Comparison of ENCODE assay signal across 25 cellular contexts in genomic region chr2:170924969-170925368, GRCh38. TPM values are rescaled to one million over a fixed set of nuclear protein-coding genes. Genes with fewer than 3 reads are reported as not detected.
A peak's percentile ranks its signal among the peaks of the same experiment; 100 is the strongest.
DNase-seq lines count a peak whose midpoint lies in the region; ATAC-seq and FAIRE-seq lines count a peak whose summit lies in the region.
"Had no signal": no experiment of that assay in that cellular context is flagged by ENCODE, and none has a peak within 500 bp of the region (broad histone marks: within the 10 kb centered on the region; RNA-seq: fewer than 3 reads in every experiment).

No MANE protein-coding gene starts in this region.

- DNase-seq in activated CD4-positive, alpha-beta T cell treated with anti-CD3 and anti-CD28 coated beads for 36 hours: peak; percentile 12
- DNase-seq in activated CD4-positive, alpha-beta T cell treated with anti-CD3 and anti-CD28 coated beads, Interleukin-2, amount 10 ng/mL, durations not matched to agents 24 days and 14 days: no peak
- no peak for DNase-seq in activated naive CD8-positive, alpha-beta T cell treated with anti-CD3 and anti-CD28 coated beads, Interleukin-2, amount 50 U/mL, for 24 hours
- no peak for DNase-seq in activated naive CD8-positive, alpha-beta T cell treated with anti-CD3 and anti-CD28 coated beads for 36 hours
- DNase-seq in myocyte (ENCODE audit: low read depth) (peak; percentile 4), RCC 7860 (ENCODE audit: low spot score) (no peak), mesenteric fat pad (ENCODE audit: low spot score) (no peak), NCI-H2196 treated with DMSO at 0.1 percent for 48 hours (lab: John Stamatoyannopoulos, UW; ENCODE audit: unreplicated experiment) (no peak)
- DNase-seq: AML-193; C1 segment of cervical spinal cord; CD8-positive, alpha-beta T cell; GDM1; Karpas-422; MV-4-11; NCI-H1105 treated with DMSO at 0.1 percent for 48 hours; NCI-H2029 treated with DMSO at 0.1 percent for 48 hours; NCI-H345; NCI-H524; NCI-H82; Peyer's patch had no signal

- no peak for ATAC-seq in activated CD4-positive, alpha-beta T cell treated with anti-CD3 and anti-CD28 coated beads for 36 hours
- ATAC-seq in activated naive CD8-positive, alpha-beta T cell treated with anti-CD3 and anti-CD28 coated beads, Interleukin-2, amount 50 U/mL, for 24 hours: peak; percentile 17
- ATAC-seq: CD8-positive, alpha-beta T cell; HCT116; Right ventricle myocardium inferior had no signal

- POLR2A ChIA-PET in activated CD4-positive, alpha-beta T cell treated with anti-CD3 and anti-CD28 coated beads for 36 hours (lab: Charles Lee): no interaction called here

- no peak overlapping the region for H3K4me3 Mint-ChIP-seq in activated CD4-positive, alpha-beta T cell treated with anti-CD3 and anti-CD28 coated beads for 36 hours
- no peak overlapping the region for H3K4me3 Mint-ChIP-seq in activated CD4-positive, alpha-beta T cell treated with anti-CD3 and anti-CD28 coated beads, Interleukin-2, amount 10 ng/mL, durations not matched to agents 24 days and 14 days
- no peak overlapping the region for H3K4me3 Mint-ChIP-seq in activated naive CD8-positive, alpha-beta T cell treated with anti-CD3 and anti-CD28 coated beads, Interleukin-2, amount 50 U/mL, for 24 hours
- no peak overlapping the region for H3K4me3 Mint-ChIP-seq in activated naive CD8-positive, alpha-beta T cell treated with anti-CD3 and anti-CD28 coated beads for 36 hours
- H3K4me3 Mint-ChIP-seq: CD8-positive, alpha-beta T cell; IgD-negative memory B cell had no signal

- H3K27me3 Mint-ChIP-seq in activated CD4-positive, alpha-beta T cell treated with anti-CD3 and anti-CD28 coated beads for 36 hours: no peaks in the 10 kb centered on the region
- no peaks in the 10 kb centered on the region for H3K27me3 Mint-ChIP-seq in activated CD4-positive, alpha-beta T cell treated with anti-CD3 and anti-CD28 coated beads, Interleukin-2, amount 10 ng/mL, durations not matched to agents 24 days and 14 days
- H3K27me3 Mint-ChIP-seq in activated naive CD8-positive, alpha-beta T cell treated with anti-CD3 and anti-CD28 coated beads, Interleukin-2, amount 50 U/mL, for 24 hours: no peaks in the 10 kb centered on the region
- H3K27me3 Mint-ChIP-seq in activated naive CD8-positive, alpha-beta T cell treated with anti-CD3 and anti-CD28 coated beads for 36 hours: no peaks in the 10 kb centered on the region
- H3K27me3 Mint-ChIP-seq: IgD-negative memory B cell had no signal

- peaks cover 4% of the 10 kb centered on the region for H3K36me3 Mint-ChIP-seq in activated CD4-positive, alpha-beta T cell treated with anti-CD3 and anti-CD28 coated beads for 36 hours (ENCODE audit: low read depth)
- H3K36me3 Mint-ChIP-seq in activated CD4-positive, alpha-beta T cell treated with anti-CD3 and anti-CD28 coated beads, Interleukin-2, amount 10 ng/mL, durations not matched to agents 24 days and 14 days (ENCODE audit: low read depth): peaks cover 9% of the 10 kb centered on the region
- peaks cover 7% of the 10 kb centered on the region for H3K36me3 Mint-ChIP-seq in activated naive CD8-positive, alpha-beta T cell treated with anti-CD3 and anti-CD28 coated beads, Interleukin-2, amount 50 U/mL, for 24 hours (ENCODE audit: low read depth)
- peaks cover 7% of the 10 kb centered on the region for H3K36me3 Mint-ChIP-seq in activated naive CD8-positive, alpha-beta T cell treated with anti-CD3 and anti-CD28 coated beads for 36 hours
- H3K36me3 Mint-ChIP-seq: IgD-negative memory B cell had no signal

- H3K27ac Mint-ChIP-seq in activated CD4-positive, alpha-beta T cell treated with anti-CD3 and anti-CD28 coated beads for 36 hours: no peak overlapping the region
- no peak overlapping the region for H3K27ac Mint-ChIP-seq in activated CD4-positive, alpha-beta T cell treated with anti-CD3 and anti-CD28 coated beads, Interleukin-2, amount 10 ng/mL, durations not matched to agents 24 days and 14 days
- no peak overlapping the region for H3K27ac Mint-ChIP-seq in activated naive CD8-positive, alpha-beta T cell treated with anti-CD3 and anti-CD28 coated beads, Interleukin-2, amount 50 U/mL, for 24 hours
- H3K27ac Mint-ChIP-seq in activated naive CD8-positive, alpha-beta T cell treated with anti-CD3 and anti-CD28 coated beads for 36 hours: no peak overlapping the region
- H3K27ac Mint-ChIP-seq: CD8-positive, alpha-beta T cell; IgD-negative memory B cell had no signal

- peaks cover 8% of the 10 kb centered on the region for H3K4me1 Mint-ChIP-seq in activated CD4-positive, alpha-beta T cell treated with anti-CD3 and anti-CD28 coated beads for 36 hours
- H3K4me1 Mint-ChIP-seq in activated CD4-positive, alpha-beta T cell treated with anti-CD3 and anti-CD28 coated beads, Interleukin-2, amount 10 ng/mL, durations not matched to agents 24 days and 14 days: peaks cover 14% of the 10 kb centered on the region
- peaks cover 19% of the 10 kb centered on the region for H3K4me1 Mint-ChIP-seq in activated naive CD8-positive, alpha-beta T cell treated with anti-CD3 and anti-CD28 coated beads, Interleukin-2, amount 50 U/mL, for 24 hours
- H3K4me1 Mint-ChIP-seq in activated naive CD8-positive, alpha-beta T cell treated with anti-CD3 and anti-CD28 coated beads for 36 hours: peaks cover 13% of the 10 kb centered on the region

- CTCF ChIA-PET in activated CD4-positive, alpha-beta T cell treated with anti-CD3 and anti-CD28 coated beads for 36 hours (lab: Charles Lee): interaction anchor here (0.6 to 1.5 kb wide), 4 partner anchors 52 to 516 kb away, joined by 3 to 6 read pairs (median 4); no protein-coding TSS in a partner anchor

- peaks cover 3% of the 10 kb centered on the region for H3K9me3 Mint-ChIP-seq in activated CD4-positive, alpha-beta T cell treated with anti-CD3 and anti-CD28 coated beads for 36 hours (ENCODE audit: low read depth)
- H3K9me3 Mint-ChIP-seq in activated CD4-positive, alpha-beta T cell treated with anti-CD3 and anti-CD28 coated beads, Interleukin-2, amount 10 ng/mL, durations not matched to agents 24 days and 14 days: peaks cover 4% of the 10 kb centered on the region
- peaks cover 3% of the 10 kb centered on the region for H3K9me3 Mint-ChIP-seq in activated naive CD8-positive, alpha-beta T cell treated with anti-CD3 and anti-CD28 coated beads, Interleukin-2, amount 50 U/mL, for 24 hours
- peaks cover 6% of the 10 kb centered on the region for H3K9me3 Mint-ChIP-seq in activated naive CD8-positive, alpha-beta T cell treated with anti-CD3 and anti-CD28 coated beads for 36 hours
- H3K9me3 Mint-ChIP-seq: CD8-positive, alpha-beta T cell had no signal

- no peak for FAIRE-seq in RCC 7860 (lab: Jason Lieb, UNC)
- FAIRE-seq: GM19239, H1 had no signal

- intact Hi-C loops in activated CD4-positive, alpha-beta T cell treated with anti-CD3 and anti-CD28 coated beads for 36 hours (cut with DNase I, micrococcal nuclease): loop anchor here (5.0 to 10.0 kb wide), 4 partner anchors 153 to 1502 kb away; partner anchors contain the start of genes DLX2 (in 1 of the 2), ERICH2 (in 1 of the 2), ITGA6 (in 1 of the 2) and METTL5 (in 1 of the 2)
- intact Hi-C loops in activated CD4-positive, alpha-beta T cell treated with anti-CD3 and anti-CD28 coated beads, Interleukin-2, amount 10 ng/mL, durations not matched to agents 24 days and 14 days (cut with micrococcal nuclease): loop anchor here (5.0 to 10.0 kb wide), 4 partner anchors 48 to 1510 kb away; partner anchors contain the start of gene DYNC1I2

RNA-seq across cellular contexts. Expression of gene GORASP2, which starts 4.1 kb away (rescaled TPM):
- 10 to 100 TPM; 66.5 to 69.8 TPM for total RNA-seq in activated CD4-positive, alpha-beta T cell treated with anti-CD3 and anti-CD28 coated beads for 36 hours
- total RNA-seq in activated CD4-positive, alpha-beta T cell treated with anti-CD3 and anti-CD28 coated beads, Interleukin-2, amount 10 ng/mL, durations not matched to agents 24 days and 14 days: 93.0 and 96.7 TPM in 2 replicates
- total RNA-seq in activated naive CD8-positive, alpha-beta T cell treated with anti-CD3 and anti-CD28 coated beads for 36 hours: 10 to 100 TPM; 84.5 to 95.0 TPM
- total RNA-seq in myocyte (85.3 and 99.5 TPM in 2 replicates), mesenteric fat pad (78.2 TPM)
- 114 TPM for polyA plus RNA-seq in myocyte (2012)

Comparison
In these comparisons a context has a peak if more than half of its experiments do, and no peak if none do; other contexts are left out.
1. DNase-seq: peak in activated CD4-positive, alpha-beta T cell treated with anti-CD3 and anti-CD28 coated beads for 36 hours (single experiment) and myocyte (single experiment); none in activated CD4-positive, alpha-beta T cell treated with anti-CD3 and anti-CD28 coated beads, Interleukin-2, amount 10 ng/mL, durations not matched to agents 24 days and 14 days (single experiment), activated naive CD8-positive, alpha-beta T cell treated with anti-CD3 and anti-CD28 coated beads, Interleukin-2, amount 50 U/mL, for 24 hours (single experiment), activated naive CD8-positive, alpha-beta T cell treated with anti-CD3 and anti-CD28 coated beads for 36 hours (single experiment), RCC 7860 (single experiment), mesenteric fat pad (single experiment) and NCI-H2196 treated with DMSO at 0.1 percent for 48 hours (single experiment).